Comparison of ENCODE assay signal across 16 cellular contexts in genomic region chr9:115396071-115396529, GRCh38.
A peak's percentile ranks its signal among the peaks of the same experiment; 100 is the strongest.
DNase-seq lines count a peak whose midpoint lies in the region; ATAC-seq and TF ChIP-seq lines count a peak whose summit lies in the region.
"Had no signal": no experiment of that assay in that cellular context is flagged by ENCODE, and none has a peak within 500 bp of the region (broad histone marks: within the 10 kb centered on the region; RNA-seq: fewer than 3 reads in every experiment).

No MANE protein-coding gene starts in this region.

- no peak overlapping the region for H3K27ac Mint-ChIP-seq in HFFc6
- H3K27ac Mint-ChIP-seq in T-helper 2 cell treated with Interferon-gamma antibody and Interleukin-4, amounts not matched to agents 5 μg/mL and 100 μg/mL, for 36 hours = no peak overlapping the region
- H3K27ac Mint-ChIP-seq: IgD-negative memory B cell; naive thymus-derived CD8-positive, alpha-beta T cell had no signal

- H3K27me3 Mint-ChIP-seq in HFFc6 (ENCODE audit: insufficient read depth) = peaks cover 3% of the 10 kb centered on the region
- no peaks in the 10 kb centered on the region for H3K27me3 Mint-ChIP-seq in T-helper 2 cell treated with Interferon-gamma antibody and Interleukin-4, amounts not matched to agents 5 μg/mL and 100 μg/mL, for 36 hours (ENCODE audit: low read depth)
- H3K27me3 Mint-ChIP-seq: IgD-negative memory B cell had no signal

- peak; percentile 19 for ATAC-seq in RWPE2 (ENCODE audit: low read depth)
- no peak for ATAC-seq in GM21390 (IDR thresholded peaks at IDR 0.05; ENCODE audit: unreplicated experiment)
- ATAC-seq in HG02588 (IDR thresholded peaks at IDR 0.05; ENCODE audit: unreplicated experiment) = no peak
- ATAC-seq: body of pancreas; left lobe of liver; naive thymus-derived CD8-positive, alpha-beta T cell; Panc1 had no signal

- no peaks in the 10 kb centered on the region for H3K36me3 Mint-ChIP-seq in HFFc6 (ENCODE audit: low read depth)
- H3K36me3 Mint-ChIP-seq in T-helper 2 cell treated with Interferon-gamma antibody and Interleukin-4, amounts not matched to agents 5 μg/mL and 100 μg/mL, for 36 hours (ENCODE audit: low read depth) = no peaks in the 10 kb centered on the region
- H3K36me3 Mint-ChIP-seq: IgD-negative memory B cell; naive thymus-derived CD8-positive, alpha-beta T cell had no signal

- no peaks in the 10 kb centered on the region for H3K9me3 ChIP-seq in A673 (ENCODE audit: low read depth, low read length, poor library complexity, severe bottlenecking)
- H3K9me3 ChIP-seq in RWPE2 (ENCODE audit: severe bottlenecking) = no peaks in the 10 kb centered on the region
- H3K9me3 ChIP-seq: body of pancreas had no signal

- no peaks in the 10 kb centered on the region for H3K9me3 Mint-ChIP-seq in HFFc6
- no peaks in the 10 kb centered on the region for H3K9me3 Mint-ChIP-seq in T-helper 2 cell treated with Interferon-gamma antibody and Interleukin-4, amounts not matched to agents 5 μg/mL and 100 μg/mL, for 36 hours
- H3K9me3 Mint-ChIP-seq: naive thymus-derived CD8-positive, alpha-beta T cell had no signal

- POLR2A ChIA-PET in A673 (lab: Charles Lee; ENCODE audit: low non-redundant PET) = no interaction called here

- BruUV-seq in A673 (replicated peaks; lab: Mats Ljungman, UMichigan) = no TSS peak

- intact Hi-C loops in A673 (cut with micrococcal nuclease; ENCODE audit: unreplicated experiment) = no loop called here

- H3K4me3 ChIP-seq in A673 (ENCODE audit: low read depth, low read length, poor library complexity, severe bottlenecking) (no peak overlapping the region), RWPE2 (ENCODE audit: severe bottlenecking) (no peak overlapping the region), fibroblast of villous mesenchyme (ENCODE audit: low read depth, low read length) (no peak overlapping the region)
- H3K4me3 ChIP-seq: body of pancreas had no signal

- H3K4me3 Mint-ChIP-seq in HFFc6 = no peak overlapping the region
- no peak overlapping the region for H3K4me3 Mint-ChIP-seq in T-helper 2 cell treated with Interferon-gamma antibody and Interleukin-4, amounts not matched to agents 5 μg/mL and 100 μg/mL, for 36 hours
- H3K4me3 Mint-ChIP-seq: IgD-negative memory B cell; naive thymus-derived CD8-positive, alpha-beta T cell had no signal

- TF ChIP-seq CTCF in A673 (conservative IDR thresholded peaks at IDR 0.05; ENCODE audit: low read depth, low read length) (peak; percentile 27; the same call in 1 of the 2 replicates), HFFc6 (IDR thresholded peaks at IDR 0.05) (peak; percentile 18; the same call in 1 of the 2 replicates), RWPE2 (IDR thresholded peaks at IDR 0.05; ENCODE audit: poor library complexity, severe bottlenecking) (no peak), fibroblast of villous mesenchyme (IDR thresholded peaks at IDR 0.05; ENCODE audit: insufficient read depth, low read depth, low read length) (no peak)

- H3K27ac ChIP-seq in A673 (ENCODE audit: low read depth, low read length, poor library complexity, severe bottlenecking) = no peak overlapping the region
- peak overlapping the region; percentile 57 for H3K27ac ChIP-seq in RWPE2 (ENCODE audit: poor library complexity, severe bottlenecking)
- H3K27ac ChIP-seq: body of pancreas had no signal

- H3K4me1 Mint-ChIP-seq in HFFc6 (ENCODE audit: low read depth) = peaks cover 44% of the 10 kb centered on the region
- peaks cover 5% of the 10 kb centered on the region for H3K4me1 Mint-ChIP-seq in T-helper 2 cell treated with Interferon-gamma antibody and Interleukin-4, amounts not matched to agents 5 μg/mL and 100 μg/mL, for 36 hours (ENCODE audit: low read depth)
- H3K4me1 Mint-ChIP-seq: IgD-negative memory B cell had no signal

- H3K4me1 ChIP-seq in A673 (ENCODE audit: insufficient read depth, low read length, poor library complexity, severe bottlenecking) (peaks cover 61% of the 10 kb centered on the region), RWPE2 (ENCODE audit: insufficient read depth, poor library complexity, severe bottlenecking) (peaks cover 24% of the 10 kb centered on the region)
- H3K4me1 ChIP-seq: body of pancreas had no signal

- peak; percentile 52 for DNase-seq in A673 (ENCODE audit: low spot score)
- no peak for DNase-seq in HFFc6
- DNase-seq in RWPE2 (ENCODE audit: low spot score) = no peak
- peak; percentile 56 for DNase-seq in fibroblast of villous mesenchyme (ENCODE audit: low read depth)
- no peak for DNase-seq in medulla oblongata (ENCODE audit: extremely low spot score)
- DNase-seq in T-helper 2 cell treated with Interferon-gamma antibody and Interleukin-4, amounts not matched to agents 5 μg/mL and 100 μg/mL, for 36 hours (ENCODE audit: low spot score) = no peak
- DNase-seq: activated gamma-delta T cell treated with Interleukin-2 at 50 U/mL for 16 hours; AML-193; body of pancreas; naive thymus-derived CD8-positive, alpha-beta T cell; NCI-H510A had no signal

- H3K36me3 ChIP-seq in A673 (ENCODE audit: insufficient read depth, low read length, poor library complexity, severe bottlenecking) (no peaks in the 10 kb centered on the region), RWPE2 (ENCODE audit: low read depth) (no peaks in the 10 kb centered on the region)

- CTCF ChIA-PET in A673 (lab: Charles Lee) = no interaction called here

- H3K27me3 ChIP-seq in A673 (replicated peaks; ENCODE audit: insufficient read depth, low read depth, low read length, poor library complexity) (no peaks in the 10 kb centered on the region), RWPE2 (ENCODE audit: insufficient read depth, poor library complexity, severe bottlenecking) (no peaks in the 10 kb centered on the region)
- H3K27me3 ChIP-seq: body of pancreas had no signal

Comparison
In these comparisons a context has a peak if more than half of its experiments do, and no peak if none do; other contexts are left out.
1. DNase-seq: peak in A673 (single experiment) and fibroblast of villous mesenchyme (single experiment); none in HFFc6 (single experiment), RWPE2 (single experiment), medulla oblongata (single experiment) and T-helper 2 cell treated with Interferon-gamma antibody and Interleukin-4, amounts not matched to agents 5 μg/mL and 100 μg/mL, for 36 hours (single experiment).
2. CTCF ChIP-seq: peak in A673 (single experiment) and HFFc6 (single experiment); none in RWPE2 (single experiment) and fibroblast of villous mesenchyme (single experiment).